In genomic region chr18:7697306-7697705, GRCh38 we compare ENCODE assay signal across 31 cellular contexts.
"Had no signal": no experiment of that assay in that cellular context is flagged by ENCODE, and none has a peak within 500 bp of the region (broad histone marks: within the 10 kb centered on the region; RNA-seq: fewer than 3 reads in every experiment).

No MANE protein-coding gene starts in this region.

- ATAC-seq: activated CD8-positive, alpha-beta T cell treated with anti-CD3 and anti-CD28 coated beads for 36 hours; activated naive CD4-positive, alpha-beta T cell treated with anti-CD3 and anti-CD28 coated beads, Interleukin-2, amount 50 U/mL, for 72 hours; activated T-cell treated with anti-CD3 and anti-CD28 coated beads, Interleukin-2, amount 50 U/mL, for 4 hours; activated T-cell treated with anti-CD3 and anti-CD28 coated beads, Interleukin-2, amount 50 U/mL, for 72 hours; activated T-helper 17 cell treated with anti-CD3 and anti-CD28 coated beads, Interleukin-2, amount 50 U/mL, for 72 hours; body of pancreas; T-helper 17 cell had no signal

- FAIRE-seq: astrocyte, TTC549 had no signal

- DNase-seq: activated B cell treated with CpG ODN at 0.5 μM for 24 hours; activated CD4-positive, alpha-beta memory T cell treated with anti-CD3 and anti-CD28 coated beads for 36 hours; activated CD4-positive, alpha-beta T cell treated with anti-CD3 and anti-CD28 coated beads for 4 hours; activated CD4-positive, alpha-beta T cell treated with anti-CD3 and anti-CD28 coated beads, Interleukin-2, amount 10 ng/mL, durations not matched to agents 24 days and 14 days; activated CD4-positive, alpha-beta T cell treated with anti-CD3 and anti-CD28 coated beads, Interleukin-2, amount 50 U/mL, for 1 hour; activated CD4-positive, alpha-beta T cell treated with anti-CD3 and anti-CD28 coated beads, Interleukin-2, amount 50 U/mL, for 4 hours; activated CD4-positive, CD25-positive, alpha-beta regulatory T cell treated with anti-CD3 and anti-CD28 coated beads, Interleukin-2, amount 50 U/mL, for 72 hours; activated CD8-positive, alpha-beta memory T cell treated with anti-CD3 and anti-CD28 coated beads, Interleukin-2, amount 50 U/mL, for 4 hours; activated CD8-positive, alpha-beta T cell treated with anti-CD3 and anti-CD28 coated beads for 36 hours; activated effector memory CD4-positive, alpha-beta T cell treated with anti-CD3 and anti-CD28 coated beads, Interleukin-2, amount 50 U/mL, for 16 hours; activated gamma-delta T cell treated with Interleukin-2 at 50 U/mL for 16 hours; activated naive CD4-positive, alpha-beta T cell; activated naive CD4-positive, alpha-beta T cell treated with anti-CD3 and anti-CD28 coated beads for 36 hours; activated naive CD4-positive, alpha-beta T cell treated with anti-CD3 and anti-CD28 coated beads, Interleukin-2, amount 50 U/mL, for 16 hours; activated naive CD8-positive, alpha-beta T cell treated with anti-CD3 and anti-CD28 coated beads for 36 hours; activated T-cell treated with anti-CD3 and anti-CD28 coated beads for 4 hours; activated T-cell treated with anti-CD3 and anti-CD28 coated beads, Interleukin-2, amount 50 U/mL, for 1 hour; activated T-cell treated with anti-CD3 and anti-CD28 coated beads, Interleukin-2, amount 50 U/mL, for 4 hours; activated T-cell treated with anti-CD3 and anti-CD28 coated beads, Interleukin-2, amount 50 U/mL, for 72 hours; adrenal gland; amniotic stem cell; aorta; body of pancreas; brain microvascular endothelial cell; central memory CD4-positive, alpha-beta T cell; T-helper 17 cell; T1000 had no signal
